In genomic region chr4:129043523-129043922, GRCh38 we compare ENCODE assay signal across 11 cellular contexts. TPM values are rescaled to one million over a fixed set of nuclear protein-coding genes. Genes with fewer than 3 reads are reported as not detected.
DNase-seq lines count a peak whose midpoint lies in the region; ATAC-seq and TF ChIP-seq lines count a peak whose summit lies in the region.
"Had no signal": no experiment of that assay in that cellular context is flagged by ENCODE, and none has a peak within 500 bp of the region (broad histone marks: within the 10 kb centered on the region; RNA-seq: fewer than 3 reads in every experiment).

No MANE protein-coding gene starts in this region.

- no peak overlapping the region for H3K27ac ChIP-seq in OCI-LY7 (ENCODE audit: low read depth, low read length, poor library complexity, severe bottlenecking)
- no peak overlapping the region for H3K27ac ChIP-seq in smooth muscle cell (ENCODE audit: low read depth)
- H3K27ac ChIP-seq: SK-N-MC had no signal

- no peaks in the 10 kb centered on the region for H3K27me3 ChIP-seq in smooth muscle cell (ENCODE audit: low read depth)

- CTCF ChIA-PET in OCI-LY7 (lab: Charles Lee; ENCODE audit: unreplicated experiment): no interaction called here

- POLR2A ChIA-PET in OCI-LY7 (lab: Charles Lee): no interaction called here

- no peaks in the 10 kb centered on the region for H3F3A ChIP-seq in smooth muscle cell (ENCODE audit: low read depth)

- ATAC-seq in HG02759 (IDR thresholded peaks at IDR 0.05; ENCODE audit: unreplicated experiment): no peak
- no peak for ATAC-seq in HG03139 (IDR thresholded peaks at IDR 0.05; ENCODE audit: unreplicated experiment)

- H3K79me2 ChIP-seq in OCI-LY7 (ENCODE audit: insufficient read depth, low read depth, low read length) (no peaks in the 10 kb centered on the region), smooth muscle cell (ENCODE audit: low read depth) (no peaks in the 10 kb centered on the region)

- H3K4me1 ChIP-seq in OCI-LY7 (ENCODE audit: insufficient read depth, low read length, poor library complexity, severe bottlenecking) (no peaks in the 10 kb centered on the region), smooth muscle cell (ENCODE audit: low read depth) (no peaks in the 10 kb centered on the region)

- DNase-seq in A172 (ENCODE audit: low spot score) (peak; percentile 9), ELR (ENCODE audit: low read depth) (peak; percentile 2), OCI-LY7 (ENCODE audit: low spot score) (no peak), erythroblast (lab: John Stamatoyannopoulos, UW) (peak; percentile 6 to 16), NCI-H1930 (lab: John Stamatoyannopoulos, UW) (no peak), smooth muscle cell (lab: John Stamatoyannopoulos, UW; ENCODE audit: unreplicated experiment) (no peak)
- DNase-seq: glutamatergic neuron, NCI-H146 had no signal

- peaks cover 15% of the 10 kb centered on the region for H3K36me3 ChIP-seq in OCI-LY7 (ENCODE audit: insufficient read depth, low read length)
- H3K36me3 ChIP-seq in smooth muscle cell (ENCODE audit: low read depth): no peaks in the 10 kb centered on the region

- TF ChIP-seq POLR2A in erythroblast (IDR thresholded peaks at IDR 0.05; ENCODE audit: low read length): no peak

- intact Hi-C loops in OCI-LY7 (cut with micrococcal nuclease; ENCODE audit: unreplicated experiment): no loop called here

- H3K4me2 ChIP-seq in OCI-LY7 (ENCODE audit: low read length): no peak overlapping the region
- H3K4me2 ChIP-seq in smooth muscle cell: no peak overlapping the region

- no peak overlapping the region for H3K4me3 ChIP-seq in OCI-LY7 (ENCODE audit: low read depth, low read length, poor library complexity, severe bottlenecking)
- H3K4me3 ChIP-seq in smooth muscle cell: no peak overlapping the region
- H3K4me3 ChIP-seq: SK-N-MC had no signal

- no peak overlapping the region for H3K9ac ChIP-seq in smooth muscle cell (ENCODE audit: low read depth)

- H2AFZ ChIP-seq in OCI-LY7 (ENCODE audit: low read length) (no peak overlapping the region), smooth muscle cell (ENCODE audit: low read depth) (no peak overlapping the region)

- TF ChIP-seq CTCF in OCI-LY7 (conservative IDR thresholded peaks at IDR 0.05; ENCODE audit: low read length) (peak; percentile 36; the same call in 1 of the 2 replicates), smooth muscle cell (IDR thresholded peaks at IDR 0.05; ENCODE audit: borderline replicate concordance, insufficient read depth, poor library complexity, severe bottlenecking) (no peak)

- H4K20me1 ChIP-seq in OCI-LY7 (ENCODE audit: insufficient read depth, low read length): no peaks in the 10 kb centered on the region
- H4K20me1 ChIP-seq in smooth muscle cell (ENCODE audit: low read depth): no peaks in the 10 kb centered on the region

- H3K9me2 ChIP-seq in OCI-LY7 (ENCODE audit: insufficient read depth, low read length): no peaks in the 10 kb centered on the region

- no TSS peak for BruUV-seq in OCI-LY7 (replicated peaks; lab: Mats Ljungman, UMichigan)

- H3K9me3 ChIP-seq in OCI-LY7 (ENCODE audit: low read length) (no peaks in the 10 kb centered on the region), smooth muscle cell (replicated peaks; ENCODE audit: low read depth) (no peaks in the 10 kb centered on the region)

RNA-seq across cellular contexts. Expression of gene SCLT1, which starts 49.8 kb away (rescaled TPM):
- total RNA-seq in A172 (2014; rRNA removed; shearing (Covaris generic)): 15.7 and 17.6 TPM in 2 replicates
- 36.9 and 42.5 TPM in 2 replicates for total RNA-seq in OCI-LY7 (2014; rRNA removed; shearing (Covaris generic))
- 42.0 and 46.7 TPM in 2 replicates for total RNA-seq in OCI-LY7 (2022)
- total RNA-seq in smooth muscle cell: 10.2 and 10.4 TPM in 2 replicates
- polyA plus RNA-seq in smooth muscle cell: 6.8 and 6.9 TPM in 2 replicates

RNA-seq across cellular contexts. Expression of gene C4orf33, which starts 52.4 kb away (rescaled TPM):
- total RNA-seq in A172 (2014; rRNA removed; shearing (Covaris generic)): 25.2 and 26.0 TPM in 2 replicates
- total RNA-seq in OCI-LY7 (2014; rRNA removed; shearing (Covaris generic)): 8.6 and 11.8 TPM in 2 replicates
- 16.0 and 18.6 TPM in 2 replicates for total RNA-seq in OCI-LY7 (2022)
- 15.6 and 25.3 TPM in 2 replicates for total RNA-seq in smooth muscle cell
- 4.1 and 5.7 TPM in 2 replicates for polyA plus RNA-seq in smooth muscle cell

Comparison
In these comparisons a context has a peak if more than half of its experiments do, and no peak if none do; other contexts are left out.
1. DNase-seq: peak in A172 (single experiment), ELR (single experiment) and erythroblast (2 of 2); none in OCI-LY7 (single experiment), NCI-H1930 (0 of 2) and smooth muscle cell (single experiment).